In the genomic region with DNA sequence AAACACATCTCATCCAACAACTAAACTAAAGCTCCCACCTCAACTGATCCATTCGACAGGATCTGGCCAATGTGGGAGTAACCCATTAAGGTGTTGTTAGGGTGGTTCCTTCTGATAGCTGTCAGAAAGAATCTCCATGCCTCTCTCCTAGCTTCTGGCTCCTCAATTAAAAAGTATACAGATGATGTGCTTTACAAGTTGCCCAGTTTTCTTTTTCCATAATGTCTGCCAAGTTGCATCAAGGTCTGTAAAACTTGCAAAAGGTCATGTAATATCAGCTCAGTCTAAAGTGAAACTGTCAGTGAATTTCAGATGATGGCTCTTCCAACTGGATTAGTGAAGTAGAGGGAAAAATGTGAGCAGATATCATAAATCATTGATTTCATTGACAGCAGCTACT, we compare ENCODE assay signal across 28 cellular contexts.
A peak's percentile ranks its signal among the peaks of the same experiment; 100 is the strongest.
DNase-seq lines count a peak whose midpoint lies in the region; ATAC-seq, FAIRE-seq and TF ChIP-seq lines count a peak whose summit lies in the region.
"Had no signal": no experiment of that assay in that cellular context is flagged by ENCODE, and none has a peak within 500 bp of the region (broad histone marks: within the 10 kb centered on the region; RNA-seq: fewer than 3 reads in every experiment).

No MANE protein-coding gene starts in this region.

- WGBS in heart right ventricle, 2 donors, result 58 to 74% methylated on average over 1 of the region's 1 CpG

- H3K4me3 ChIP-seq in left ventricle myocardium inferior, result no peak overlapping the region
- H3K4me3 ChIP-seq in heart right ventricle, result no peak overlapping the region
- H3K4me3 ChIP-seq in bronchial epithelial cell (ENCODE audit: low read depth, low read length), result no peak overlapping the region
- H3K4me3 ChIP-seq: BLaER1, GM12878 had no signal

- POLR2A ChIA-PET in HEK293T (lab: Yijun Ruan, JAX), result no interaction called here

- intact Hi-C loops in Right ventricle myocardium inferior (cut with DNase I) (no loop called here), left ventricle myocardium inferior (cut with micrococcal nuclease) (no loop called here), heart right ventricle (cut with DNase I) (no loop called here), cardiac septum (cut with DNase I) (no loop called here), posterior vena cava (cut with DNase I) (no loop called here)

- peak; percentile 34 for ATAC-seq in Right ventricle myocardium inferior
- peak in 6 of 8 donors; percentile 8 to 83 (median 50) for ATAC-seq in heart right ventricle
- ATAC-seq: GM12878 had no signal

- TF ChIP-seq CTCF in left ventricle myocardium inferior (IDR thresholded peaks at IDR 0.05; ENCODE audit: borderline replicate concordance), result no peak
- no peak for TF ChIP-seq CTCF in heart right ventricle (IDR thresholded peaks at IDR 0.05)
- no peak for TF ChIP-seq CTCF in bronchial epithelial cell (IDR thresholded peaks at IDR 0.05; ENCODE audit: insufficient read depth, low read length, severe bottlenecking)

- H3K4me1 ChIP-seq in left ventricle myocardium inferior, result peaks cover 5% of the 10 kb centered on the region
- no peaks in the 10 kb centered on the region for H3K4me1 ChIP-seq in heart right ventricle
- H3K4me1 ChIP-seq: BE2C had no signal

- H3K9me3 ChIP-seq in left ventricle myocardium inferior (replicated peaks), result peaks cover 20% of the 10 kb centered on the region
- peaks cover 0 to 28% (median 7%) of the 10 kb centered on the region in 11 donors for H3K9me3 ChIP-seq in heart right ventricle
- H3K9me3 ChIP-seq: BE2C had no signal

- DNase-seq in Right ventricle myocardium inferior (ENCODE audit: missing footprints) (no peak), left ventricle myocardium inferior (no peak), heart right ventricle (no peak), cardiac septum (ENCODE audit: low spot score) (no peak), HEK293T (ENCODE audit: extremely low spot score) (no peak), bronchial epithelial cell (ENCODE audit: low read depth) (no peak), 8988T (no peak), posterior vena cava (ENCODE audit: low spot score) (no peak)
- DNase-seq: ACHN; BE2C; C1 segment of cervical spinal cord; CD4-positive, alpha-beta memory T cell; CD4-positive, CD25-positive, alpha-beta regulatory T cell; CD8-positive, alpha-beta memory T cell; COR-L47; DMS 273 treated with DMSO at 0.1 percent for 48 hours; DMS153; DMS53; DMS79; DND-41; EL; GDM1 had no signal

- CTCF ChIA-PET in HEK293T (lab: Yijun Ruan, JAX), result no interaction called here

- H3K27me3 ChIP-seq in left ventricle myocardium inferior (ENCODE audit: low read depth) (no peaks in the 10 kb centered on the region), heart right ventricle (no peaks in the 10 kb centered on the region), bronchial epithelial cell (ENCODE audit: control insufficient read depth, insufficient read depth, low read length) (no peaks in the 10 kb centered on the region)
- H3K27me3 ChIP-seq: BE2C, BLaER1 had no signal

- FAIRE-seq in bronchial epithelial cell (lab: Jason Lieb, UNC), result peak; percentile 13
- FAIRE-seq: A204.1, GM12878, GM12892, GM18507 had no signal

- peaks cover 8% of the 10 kb centered on the region for H3K36me3 ChIP-seq in left ventricle myocardium inferior
- H3K36me3 ChIP-seq in heart right ventricle, result peaks cover 0 to 5% (median 0%) of the 10 kb centered on the region in 9 donors
- H3K36me3 ChIP-seq in bronchial epithelial cell (ENCODE audit: control insufficient read depth, insufficient read depth, low read length), result no peaks in the 10 kb centered on the region
- H3K36me3 ChIP-seq: BE2C, BLaER1 had no signal

- H3K27ac ChIP-seq in left ventricle myocardium inferior (replicated peaks) (no peak overlapping the region), heart right ventricle (no peak overlapping the region)
- H3K27ac ChIP-seq: 22Rv1, BLaER1 had no signal

TF ChIP-seq in HEK293T, 16 proteins besides CTCF, POLR2A, EP300 and RAD21:
- TF ChIP-seq PKNOX1 (IDR thresholded peaks at IDR 0.05) (peak; percentile 38; the same call in 1 of the 2 replicates), ZNF384 (IDR thresholded peaks at IDR 0.05) (no peak)
TF ChIP-seq in HEK293T: peak in this region for 1.
